In the genomic region with DNA sequence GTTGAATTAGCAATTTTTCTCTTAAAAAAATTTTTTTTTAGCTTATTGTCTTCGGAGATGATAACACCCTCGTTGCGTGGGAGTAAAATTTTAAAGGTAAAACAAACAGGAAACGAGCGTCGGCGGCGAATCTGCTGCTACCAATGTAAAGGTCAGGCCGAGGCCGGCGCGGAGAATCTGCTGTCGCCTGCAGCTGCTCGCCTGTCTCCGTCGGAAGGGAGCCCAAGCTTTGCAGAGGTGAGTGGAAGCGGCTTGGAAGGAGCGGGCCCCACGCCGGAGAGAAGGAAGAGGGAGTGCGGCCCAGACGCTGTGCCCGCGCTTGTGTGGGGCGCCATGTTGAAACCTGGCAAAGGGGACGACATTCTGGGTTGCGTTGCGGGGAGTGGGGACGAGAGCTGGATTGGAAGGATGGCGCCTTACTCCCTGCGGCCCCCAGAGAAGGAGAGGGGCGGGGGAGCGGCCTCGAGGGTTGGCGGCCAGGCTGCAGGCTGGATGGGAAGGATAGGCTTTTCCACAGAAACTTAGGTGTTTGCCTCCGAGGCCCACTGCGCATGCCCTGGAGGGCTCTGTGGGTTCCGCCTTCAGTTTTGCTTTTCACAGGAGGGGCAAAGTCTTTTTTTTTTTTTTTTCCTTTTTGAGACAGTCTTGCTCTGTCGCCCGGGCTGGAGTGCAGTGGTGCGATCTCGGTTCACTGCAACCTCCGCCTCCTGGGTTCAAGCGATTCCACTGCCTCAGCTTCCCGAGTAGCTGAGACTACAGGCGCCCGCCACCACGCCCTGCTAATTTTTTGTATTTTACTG, we compare ENCODE assay signal across 8 cellular contexts. TPM values are rescaled to one million over a fixed set of nuclear protein-coding genes. Genes with fewer than 3 reads are reported as not detected.
DNase-seq lines count a peak whose midpoint lies in the region; ATAC-seq lines count a peak whose summit lies in the region.

TSS of gene SNRNP35 (plus strand) at position 160 of the 800 bp plus-strand sequence. CDS start 7,402 bp downstream, outside the sequence.

- H3K36me3 ChIP-seq in HUES6 (ENCODE audit: control insufficient read depth, insufficient read depth, low read length), result 0 out of 2 replicates have a peak, but pooled peaks cover 2% of the 10 kb centered on the region

- peak; percentile 77 for ATAC-seq in GM19395 (IDR thresholded peaks at IDR 0.05; ENCODE audit: unreplicated experiment)

- H3K27me3 ChIP-seq in HUES6 (ENCODE audit: control insufficient read depth, insufficient read depth, low read length) (no peaks in the 10 kb centered on the region), mononuclear cell (ENCODE audit: insufficient read depth, low read length) (no peaks in the 10 kb centered on the region)

- peak within 1 kb of the TSS; percentile 95 for H3K9ac ChIP-seq in HUES6 (ENCODE audit: low read length)

- H3K27ac ChIP-seq in HUES6 (ENCODE audit: low read depth, low read length) (peak within 1 kb of the TSS; percentile 94), epithelial cell of prostate (peak within 1 kb of the TSS; percentile 96)

- H3K9me3 ChIP-seq in HUES6 (ENCODE audit: control insufficient read depth, insufficient read depth, low read depth, low read length) (no peaks in the 10 kb centered on the region), mononuclear cell (ENCODE audit: low read depth, low read length) (no peaks in the 10 kb centered on the region)

- DNase-seq in C1 segment of cervical spinal cord (lab: John Stamatoyannopoulos, UW) (peak in 13 of 14 donors; percentile 18 to 95 (median 78)), OCI-M1 (lab: John Stamatoyannopoulos, UW) (peak; percentile 94), activated T-cell treated with anti-CD3 and anti-CD28 coated beads for 4 hours (peak; percentile 73), epithelial cell of prostate (ENCODE audit: low read depth, low spot score) (no peak)
- peak; percentile 63 to 78 for DNase-seq in stimulated activated CD8-positive, alpha-beta memory T cell treated with anti-CD3 and anti-CD28 coated beads, Interleukin-2, amount 100 ng/mL, for 1 hour (ENCODE audit: low read depth in 2 of 2)

- H3K4me1 ChIP-seq in HUES6 (ENCODE audit: control insufficient read depth, insufficient read depth, low read length), result no peaks in the 10 kb centered on the region
- H3K4me1 ChIP-seq in mononuclear cell (ENCODE audit: insufficient read depth, low read length), result peaks cover 19% of the 10 kb centered on the region

- H3K4me3 ChIP-seq in HUES6 (ENCODE audit: low read depth, low read length) (peak within 1 kb of the TSS; percentile 83), mononuclear cell (ENCODE audit: low read length) (peak within 1 kb of the TSS; percentile 99)

RNA-seq across cellular contexts. Expression of gene SNRNP35, which starts in this region (rescaled TPM):
- total RNA-seq in mononuclear cell, result 13.7 TPM
